In the genomic region with DNA sequence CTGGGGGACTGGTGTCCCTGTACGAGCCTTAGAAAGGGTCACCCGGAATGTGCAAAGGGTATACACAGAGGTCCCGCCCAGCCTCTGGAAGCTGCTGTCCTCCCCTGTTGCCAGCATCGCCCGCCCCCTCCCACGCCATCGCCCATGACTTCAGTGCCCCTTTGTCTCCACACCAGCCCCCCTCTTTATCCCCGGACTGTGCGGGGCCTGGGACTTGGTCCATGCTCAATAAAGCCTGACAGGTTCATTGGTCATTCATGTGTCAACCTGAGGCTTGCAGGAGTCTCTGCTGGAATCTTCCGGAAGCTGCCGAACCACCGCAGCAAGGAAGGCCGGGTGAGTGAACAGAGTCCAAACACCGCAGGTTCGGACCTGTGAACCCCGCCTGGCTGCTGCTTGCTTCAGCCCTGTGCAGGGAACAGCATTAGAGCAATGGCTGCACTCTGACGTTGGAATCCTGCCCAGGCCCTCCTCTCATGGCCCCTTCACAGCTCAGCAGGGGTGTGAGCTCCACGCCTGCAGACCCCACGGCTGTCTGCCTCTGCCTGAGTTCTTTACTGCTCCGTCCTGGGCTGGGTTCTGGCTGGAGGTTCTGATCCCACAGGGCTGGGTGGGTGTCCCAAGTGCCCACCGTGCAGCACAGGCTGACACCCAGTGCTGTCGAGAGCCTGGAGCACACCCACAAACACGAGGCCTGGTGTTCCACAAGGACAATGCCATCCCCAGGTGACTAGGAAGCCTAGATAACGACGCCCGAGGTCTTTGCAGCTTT, we compare ENCODE assay signal across 16 cellular contexts.
"Had no signal": no experiment of that assay in that cellular context is flagged by ENCODE, and none has a peak within 500 bp of the region (broad histone marks: within the 10 kb centered on the region; RNA-seq: fewer than 3 reads in every experiment).

No MANE protein-coding gene starts in this region.

- H3K9me3 ChIP-seq: breast epithelium, colonic mucosa, left lung, neutrophil, pancreas, psoas muscle, tibial artery had no signal

- H3K36me3 ChIP-seq: breast epithelium, colonic mucosa, left lung, neutrophil, pancreas, tibial artery had no signal

- H3K4me3 ChIP-seq: breast epithelium, colonic mucosa, dorsolateral prefrontal cortex, left lung, pancreas, psoas muscle, tibial artery had no signal

- FAIRE-seq: pancreas had no signal

- DNase-seq: activated CD4-positive, alpha-beta T cell treated with anti-CD3 and anti-CD28 coated beads for 4 hours; activated CD4-positive, CD25-positive, alpha-beta regulatory T cell; activated naive CD8-positive, alpha-beta T cell treated with anti-CD3 and anti-CD28 coated beads, Interleukin-2, amount 10 ng/mL, durations not matched to agents 7 days and 5 days; amniotic stem cell; dorsolateral prefrontal cortex; left lung; midbrain; natural killer cell; stimulated activated CD4-positive, alpha-beta T cell treated with anti-CD3 and anti-CD28 coated beads, Interleukin-1b, Interleukin-23, amount 100 ng/mL, for 48 hours; tibial artery had no signal

- H3K4me1 ChIP-seq: breast epithelium, colonic mucosa, left lung, pancreas had no signal

- H3K27ac ChIP-seq: breast epithelium, colonic mucosa, dorsolateral prefrontal cortex, epithelial cell of prostate, left lung, neutrophil, pancreas, psoas muscle, tibial artery had no signal

- H3K27me3 ChIP-seq: breast epithelium, colonic mucosa, left lung, neutrophil, pancreas, tibial artery had no signal
